1 cellular context compared by ENCODE assay signal in the genomic region with DNA sequence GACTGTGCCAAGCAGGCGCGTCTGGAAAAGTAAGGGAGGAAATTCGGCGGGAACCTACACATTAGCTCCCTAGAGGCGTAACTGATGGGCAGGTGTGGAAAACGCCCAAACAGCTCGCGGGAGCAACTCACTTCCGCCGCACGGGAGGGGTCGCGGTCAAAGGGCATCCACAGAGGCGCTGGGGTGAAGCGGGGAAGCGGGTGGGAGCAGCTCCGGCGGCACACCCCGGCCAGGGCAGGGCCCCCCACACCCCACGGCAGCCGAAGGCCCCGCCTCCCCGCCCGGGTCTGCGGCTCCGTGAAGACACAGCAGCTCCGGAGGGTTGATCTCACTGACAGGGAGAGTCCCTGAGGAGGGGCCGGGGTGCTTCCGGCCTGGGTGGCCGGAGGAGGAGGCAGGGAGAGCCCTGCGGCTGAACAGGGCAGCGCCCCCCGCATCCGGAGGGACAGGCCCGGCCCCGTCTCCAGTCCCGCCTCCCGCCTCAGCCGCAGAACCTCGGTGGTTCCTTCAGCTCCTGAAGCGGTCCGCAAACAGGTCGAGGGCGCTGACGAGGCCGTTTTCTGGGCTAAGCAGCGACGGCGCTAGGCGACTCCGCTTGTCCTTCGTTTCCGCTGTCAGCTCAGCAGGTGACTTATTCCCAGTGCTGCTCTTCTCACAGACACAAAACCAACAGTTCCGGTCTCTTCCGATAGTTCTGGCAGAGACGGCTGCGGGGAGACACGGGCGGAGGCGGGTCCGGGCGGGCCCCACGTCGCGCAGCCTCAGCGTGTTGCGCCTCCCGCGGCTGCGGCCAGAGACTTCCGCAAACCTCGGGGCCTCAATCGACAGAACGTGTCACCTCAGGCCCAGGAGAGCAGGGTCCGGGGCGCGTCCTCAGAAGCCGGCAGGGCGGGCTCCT.
TF ChIP-seq lines count a peak whose summit lies in the region.

No MANE protein-coding gene starts in this region.

TF ChIP-seq in GM23338, 12 proteins besides CTCF, POLR2A, EP300 and RAD21 (continued from another document):
- TF ChIP-seq, protein P1, sequence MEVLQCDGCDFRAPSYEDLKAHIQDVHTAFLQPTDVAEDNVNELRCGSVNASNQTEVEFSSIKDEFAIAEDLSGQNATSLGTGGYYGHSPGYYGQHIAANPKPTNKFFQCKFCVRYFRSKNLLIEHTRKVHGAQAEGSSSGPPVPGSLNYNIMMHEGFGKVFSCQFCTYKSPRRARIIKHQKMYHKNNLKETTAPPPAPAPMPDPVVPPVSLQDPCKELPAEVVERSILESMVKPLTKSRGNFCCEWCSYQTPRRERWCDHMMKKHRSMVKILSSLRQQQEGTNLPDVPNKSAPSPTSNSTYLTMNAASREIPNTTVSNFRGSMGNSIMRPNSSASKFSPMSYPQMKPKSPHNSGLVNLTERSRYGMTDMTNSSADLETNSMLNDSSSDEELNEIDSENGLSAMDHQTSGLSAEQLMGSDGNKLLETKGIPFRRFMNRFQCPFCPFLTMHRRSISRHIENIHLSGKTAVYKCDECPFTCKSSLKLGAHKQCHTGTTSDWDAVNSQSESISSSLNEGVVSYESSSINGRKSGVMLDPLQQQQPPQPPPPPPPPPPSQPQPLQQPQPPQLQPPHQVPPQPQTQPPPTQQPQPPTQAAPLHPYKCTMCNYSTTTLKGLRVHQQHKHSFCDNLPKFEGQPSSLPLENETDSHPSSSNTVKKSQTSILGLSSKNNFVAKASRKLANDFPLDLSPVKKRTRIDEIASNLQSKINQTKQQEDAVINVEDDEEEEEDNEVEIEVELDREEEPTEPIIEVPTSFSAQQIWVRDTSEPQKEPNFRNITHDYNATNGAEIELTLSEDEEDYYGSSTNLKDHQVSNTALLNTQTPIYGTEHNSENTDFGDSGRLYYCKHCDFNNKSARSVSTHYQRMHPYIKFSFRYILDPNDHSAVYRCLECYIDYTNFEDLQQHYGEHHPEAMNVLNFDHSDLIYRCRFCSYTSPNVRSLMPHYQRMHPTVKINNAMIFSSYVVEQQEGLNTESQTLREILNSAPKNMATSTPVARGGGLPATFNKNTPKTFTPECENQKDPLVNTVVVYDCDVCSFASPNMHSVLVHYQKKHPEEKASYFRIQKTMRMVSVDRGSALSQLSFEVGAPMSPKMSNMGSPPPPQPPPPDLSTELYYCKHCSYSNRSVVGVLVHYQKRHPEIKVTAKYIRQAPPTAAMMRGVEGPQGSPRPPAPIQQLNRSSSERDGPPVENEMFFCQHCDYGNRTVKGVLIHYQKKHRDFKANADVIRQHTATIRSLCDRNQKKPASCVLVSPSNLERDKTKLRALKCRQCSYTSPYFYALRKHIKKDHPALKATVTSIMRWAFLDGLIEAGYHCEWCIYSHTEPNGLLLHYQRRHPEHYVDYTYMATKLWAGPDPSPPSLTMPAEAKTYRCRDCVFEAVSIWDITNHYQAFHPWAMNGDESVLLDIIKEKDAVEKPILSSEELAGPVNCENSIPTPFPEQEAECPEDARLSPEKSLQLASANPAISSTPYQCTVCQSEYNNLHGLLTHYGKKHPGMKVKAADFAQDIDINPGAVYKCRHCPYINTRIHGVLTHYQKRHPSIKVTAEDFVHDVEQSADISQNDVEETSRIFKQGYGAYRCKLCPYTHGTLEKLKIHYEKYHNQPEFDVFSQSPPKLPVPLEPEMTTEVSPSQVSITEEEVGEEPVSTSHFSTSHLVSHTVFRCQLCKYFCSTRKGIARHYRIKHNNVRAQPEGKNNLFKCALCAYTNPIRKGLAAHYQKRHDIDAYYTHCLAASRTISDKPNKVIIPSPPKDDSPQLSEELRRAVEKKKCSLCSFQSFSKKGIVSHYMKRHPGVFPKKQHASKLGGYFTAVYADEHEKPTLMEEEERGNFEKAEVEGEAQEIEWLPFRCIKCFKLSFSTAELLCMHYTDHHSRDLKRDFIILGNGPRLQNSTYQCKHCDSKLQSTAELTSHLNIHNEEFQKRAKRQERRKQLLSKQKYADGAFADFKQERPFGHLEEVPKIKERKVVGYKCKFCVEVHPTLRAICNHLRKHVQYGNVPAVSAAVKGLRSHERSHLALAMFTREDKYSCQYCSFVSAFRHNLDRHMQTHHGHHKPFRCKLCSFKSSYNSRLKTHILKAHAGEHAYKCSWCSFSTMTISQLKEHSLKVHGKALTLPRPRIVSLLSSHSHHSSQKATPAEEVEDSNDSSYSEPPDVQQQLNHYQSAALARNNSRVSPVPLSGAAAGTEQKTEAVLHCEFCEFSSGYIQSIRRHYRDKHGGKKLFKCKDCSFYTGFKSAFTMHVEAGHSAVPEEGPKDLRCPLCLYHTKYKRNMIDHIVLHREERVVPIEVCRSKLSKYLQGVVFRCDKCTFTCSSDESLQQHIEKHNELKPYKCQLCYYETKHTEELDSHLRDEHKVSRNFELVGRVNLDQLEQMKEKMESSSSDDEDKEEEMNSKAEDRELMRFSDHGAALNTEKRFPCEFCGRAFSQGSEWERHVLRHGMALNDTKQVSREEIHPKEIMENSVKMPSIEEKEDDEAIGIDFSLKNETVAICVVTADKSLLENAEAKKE (CRISPR knock-in tag; IDR thresholded peaks at IDR 0.05): no peak
- TF ChIP-seq EZH2phosphoT487 (IDR thresholded peaks at IDR 0.05; ENCODE audit: unreplicated experiment) (no peak), JUNB (IDR thresholded peaks at IDR 0.05; ENCODE audit: unreplicated experiment) (no peak), CREB1 (CRISPR knock-in tag; IDR thresholded peaks at IDR 0.05; ENCODE audit: low read depth) (no peak), POLR2AphosphoS5 (IDR thresholded peaks at IDR 0.05; ENCODE audit: low read depth) (no peak), NANOG (IDR thresholded peaks at IDR 0.05; ENCODE audit: borderline replicate concordance) (no peak), ZNF114 (CRISPR knock-in tag; IDR thresholded peaks at IDR 0.05) (no peak)
- TF ChIP-seq, protein P2, sequence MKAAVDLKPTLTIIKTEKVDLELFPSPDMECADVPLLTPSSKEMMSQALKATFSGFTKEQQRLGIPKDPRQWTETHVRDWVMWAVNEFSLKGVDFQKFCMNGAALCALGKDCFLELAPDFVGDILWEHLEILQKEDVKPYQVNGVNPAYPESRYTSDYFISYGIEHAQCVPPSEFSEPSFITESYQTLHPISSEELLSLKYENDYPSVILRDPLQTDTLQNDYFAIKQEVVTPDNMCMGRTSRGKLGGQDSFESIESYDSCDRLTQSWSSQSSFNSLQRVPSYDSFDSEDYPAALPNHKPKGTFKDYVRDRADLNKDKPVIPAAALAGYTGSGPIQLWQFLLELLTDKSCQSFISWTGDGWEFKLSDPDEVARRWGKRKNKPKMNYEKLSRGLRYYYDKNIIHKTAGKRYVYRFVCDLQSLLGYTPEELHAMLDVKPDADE (IDR thresholded peaks at IDR 0.05): no peak
